ENCODE assay signal across 12 cellular contexts in the genomic region with DNA sequence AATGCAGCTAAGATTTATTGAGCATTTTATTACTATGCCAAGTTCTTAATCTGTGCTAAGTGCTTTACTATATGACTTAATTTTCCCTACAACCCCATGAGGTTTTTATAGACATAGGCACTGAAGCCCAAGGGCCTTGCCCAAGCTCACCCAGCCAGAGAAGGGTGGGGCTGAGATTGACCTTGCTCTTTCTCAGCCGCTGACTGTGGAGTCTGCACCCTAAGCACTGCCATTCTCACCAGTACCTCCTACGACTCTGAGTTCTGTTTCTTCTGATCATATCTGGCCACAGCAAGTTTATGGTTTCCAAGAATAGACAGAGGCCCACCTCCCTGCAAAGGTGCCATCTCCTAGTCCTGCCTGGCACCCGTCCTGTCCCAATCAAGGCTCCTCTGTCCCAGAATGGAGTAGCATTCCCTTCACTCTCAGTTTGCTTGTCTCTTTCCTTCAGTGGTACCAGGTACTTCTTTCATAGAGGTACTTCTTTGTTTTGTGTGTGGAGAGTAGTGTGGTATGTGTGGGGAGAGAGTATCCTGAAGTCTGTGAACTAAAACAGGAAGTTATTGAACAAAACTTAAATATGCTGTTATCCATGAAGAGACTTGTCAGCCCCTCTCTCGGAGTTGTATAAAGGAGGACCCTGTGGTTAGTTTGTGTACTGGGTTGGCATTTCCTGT. TPM values are rescaled to one million over a fixed set of nuclear protein-coding genes. Genes with fewer than 3 reads are reported as not detected.
DNase-seq lines count a peak whose midpoint lies in the region; ATAC-seq, FAIRE-seq and TF ChIP-seq lines count a peak whose summit lies in the region.
"Had no signal": no experiment of that assay in that cellular context is flagged by ENCODE, and none has a peak within 500 bp of the region (broad histone marks: within the 10 kb centered on the region; RNA-seq: fewer than 3 reads in every experiment).

No MANE protein-coding gene starts in this region.

- H3K27me3 ChIP-seq in ACC112 (ENCODE audit: insufficient read depth, low read length) (no peaks in the 10 kb centered on the region), lower lobe of right lung (ENCODE audit: low read depth) (no peaks in the 10 kb centered on the region)

- no peak overlapping the region for H2AFZ ChIP-seq in ACC112 (ENCODE audit: low read length, unreplicated experiment)

- peaks cover 25% of the 10 kb centered on the region for H3K4me1 ChIP-seq in ACC112 (ENCODE audit: control insufficient read depth, insufficient read depth, low read length, unreplicated experiment)
- peaks cover 13% of the 10 kb centered on the region for H3K4me1 ChIP-seq in lower lobe of right lung
- H3K4me1 ChIP-seq: Caco-2 had no signal

- H3K9me3 Mint-ChIP-seq in activated T-helper 2 cell treated with anti-CD3 and anti-CD28 coated beads, Interferon-gamma antibody, Interleukin-2, Interleukin-4, amounts not matched to agents 10 μg/mL and 5 μg/mL and 100 μg/mL, durations not matched to agents 14 hours and 24 hours and 36 hours = no peaks in the 10 kb centered on the region
- H3K9me3 Mint-ChIP-seq: naive B cell had no signal

- H3K4me3 ChIP-seq in ACC112 (ENCODE audit: low read depth, low read length) (peak overlapping the region; percentile 12; the same call in 1 of the 2 replicates), lower lobe of right lung (no peak overlapping the region)

- FAIRE-seq in HTR-8/SVneo (lab: Jason Lieb, UNC) = peak; percentile 28
- FAIRE-seq: GM12891 had no signal

- ATAC-seq in lower lobe of right lung (peak in 1 of 2 donors; percentile 20), HG02798 (IDR thresholded peaks at IDR 0.05; ENCODE audit: poor library complexity, unreplicated experiment) (no peak), GM21717 (IDR thresholded peaks at IDR 0.05; ENCODE audit: unreplicated experiment) (no peak), GM21381 (IDR thresholded peaks at IDR 0.05; ENCODE audit: unreplicated experiment) (no peak)

- intact Hi-C loops in activated T-helper 2 cell treated with anti-CD3 and anti-CD28 coated beads, Interferon-gamma antibody, Interleukin-2, Interleukin-4, amounts not matched to agents 10 μg/mL and 5 μg/mL and 100 μg/mL, durations not matched to agents 14 hours and 24 hours and 36 hours (cut with micrococcal nuclease) = no loop called here
- intact Hi-C loops in lower lobe of right lung (cut with DNase I) = no loop called here

- DNase-seq in HTR-8/SVneo (ENCODE audit: insufficient read length, low spot score) = no peak
- DNase-seq in activated T-helper 2 cell treated with anti-CD3 and anti-CD28 coated beads, Interferon-gamma antibody, Interleukin-2, Interleukin-4, amounts not matched to agents 10 μg/mL and 5 μg/mL and 100 μg/mL, durations not matched to agents 14 hours and 24 hours and 36 hours (ENCODE audit: low spot score) = no peak
- DNase-seq in lower lobe of right lung = no peak
- no peak for DNase-seq in ecto neural progenitor cell (ENCODE audit: low spot score)
- DNase-seq: Caco-2; naive B cell; stimulated activated CD4-positive, alpha-beta T cell treated with anti-CD3 and anti-CD28 coated beads, Interleukin-2, amount 100 ng/mL, for 48 hours had no signal

- peak overlapping the region; percentile 70 for H3K27ac ChIP-seq in ACC112 (ENCODE audit: low read depth, low read length)
- peak overlapping the region; percentile 3 for H3K27ac ChIP-seq in lower lobe of right lung

- peaks cover 21% of the 10 kb centered on the region for H3K4me1 Mint-ChIP-seq in activated T-helper 2 cell treated with anti-CD3 and anti-CD28 coated beads, Interferon-gamma antibody, Interleukin-2, Interleukin-4, amounts not matched to agents 10 μg/mL and 5 μg/mL and 100 μg/mL, durations not matched to agents 14 hours and 24 hours and 36 hours (ENCODE audit: low read depth)

- peak overlapping the region; percentile 47 for H3K27ac Mint-ChIP-seq in activated T-helper 2 cell treated with anti-CD3 and anti-CD28 coated beads, Interferon-gamma antibody, Interleukin-2, Interleukin-4, amounts not matched to agents 10 μg/mL and 5 μg/mL and 100 μg/mL, durations not matched to agents 14 hours and 24 hours and 36 hours

- peaks cover 71% of the 10 kb centered on the region for H3K36me3 Mint-ChIP-seq in activated T-helper 2 cell treated with anti-CD3 and anti-CD28 coated beads, Interferon-gamma antibody, Interleukin-2, Interleukin-4, amounts not matched to agents 10 μg/mL and 5 μg/mL and 100 μg/mL, durations not matched to agents 14 hours and 24 hours and 36 hours (ENCODE audit: low read depth)

- no peaks in the 10 kb centered on the region for H3K27me3 Mint-ChIP-seq in activated T-helper 2 cell treated with anti-CD3 and anti-CD28 coated beads, Interferon-gamma antibody, Interleukin-2, Interleukin-4, amounts not matched to agents 10 μg/mL and 5 μg/mL and 100 μg/mL, durations not matched to agents 14 hours and 24 hours and 36 hours (ENCODE audit: low read depth)
- H3K27me3 Mint-ChIP-seq: naive B cell had no signal

- no peak overlapping the region for H3K4me3 Mint-ChIP-seq in activated T-helper 2 cell treated with anti-CD3 and anti-CD28 coated beads, Interferon-gamma antibody, Interleukin-2, Interleukin-4, amounts not matched to agents 10 μg/mL and 5 μg/mL and 100 μg/mL, durations not matched to agents 14 hours and 24 hours and 36 hours (ENCODE audit: low read depth)
- H3K4me3 Mint-ChIP-seq: naive B cell had no signal

- H3K36me3 ChIP-seq in ACC112 (ENCODE audit: insufficient read depth, low read length) = peaks cover 38% of the 10 kb centered on the region
- H3K36me3 ChIP-seq in lower lobe of right lung = peaks cover 97% of the 10 kb centered on the region

- H3K9me3 ChIP-seq in lower lobe of right lung = no peaks in the 10 kb centered on the region
- H3K9me3 ChIP-seq: Caco-2 had no signal

- no peak for TF ChIP-seq CTCF in lower lobe of right lung (IDR thresholded peaks at IDR 0.05)

- peaks cover 14% of the 10 kb centered on the region for H3K79me2 ChIP-seq in ACC112 (ENCODE audit: control insufficient read depth, insufficient read depth, low read length, unreplicated experiment)

RNA-seq across cellular contexts. Expression of gene CSF1R, which starts 42.6 kb away (rescaled TPM):
- 0.18 and 0.27 TPM in 2 replicates for total RNA-seq in activated T-helper 2 cell treated with anti-CD3 and anti-CD28 coated beads, Interferon-gamma antibody, Interleukin-2, Interleukin-4, amounts not matched to agents 10 μg/mL and 5 μg/mL and 100 μg/mL, durations not matched to agents 14 hours and 24 hours and 36 hours
- 78.2 TPM for total RNA-seq in lower lobe of right lung

RNA-seq across cellular contexts. Expression of gene HMGXB3, which starts 43.3 kb away (rescaled TPM):
- 39.6 and 42.2 TPM in 2 replicates for total RNA-seq in activated T-helper 2 cell treated with anti-CD3 and anti-CD28 coated beads, Interferon-gamma antibody, Interleukin-2, Interleukin-4, amounts not matched to agents 10 μg/mL and 5 μg/mL and 100 μg/mL, durations not matched to agents 14 hours and 24 hours and 36 hours
- total RNA-seq in lower lobe of right lung = 28.3 TPM

RNA-seq across cellular contexts. Expression of gene TIGD6, which starts 43.3 kb away (rescaled TPM):
- 2.4 and 2.6 TPM in 2 replicates for total RNA-seq in activated T-helper 2 cell treated with anti-CD3 and anti-CD28 coated beads, Interferon-gamma antibody, Interleukin-2, Interleukin-4, amounts not matched to agents 10 μg/mL and 5 μg/mL and 100 μg/mL, durations not matched to agents 14 hours and 24 hours and 36 hours
- 4.8 TPM for total RNA-seq in lower lobe of right lung

Comparison
In these comparisons a context has a peak if more than half of its experiments do, and no peak if none do; other contexts are left out.
1. RNA of gene CSF1R, which starts 42.6 kb away (total RNA-seq): 78.2 TPM in lower lobe of right lung (single experiment); 0.18 to 0.27 TPM in activated T-helper 2 cell treated with anti-CD3 and anti-CD28 coated beads, Interferon-gamma antibody, Interleukin-2, Interleukin-4, amounts not matched to agents 10 μg/mL and 5 μg/mL and 100 μg/mL, durations not matched to agents 14 hours and 24 hours and 36 hours; every median in the first group is over 10 times any median in the second.